In the genomic region with DNA sequence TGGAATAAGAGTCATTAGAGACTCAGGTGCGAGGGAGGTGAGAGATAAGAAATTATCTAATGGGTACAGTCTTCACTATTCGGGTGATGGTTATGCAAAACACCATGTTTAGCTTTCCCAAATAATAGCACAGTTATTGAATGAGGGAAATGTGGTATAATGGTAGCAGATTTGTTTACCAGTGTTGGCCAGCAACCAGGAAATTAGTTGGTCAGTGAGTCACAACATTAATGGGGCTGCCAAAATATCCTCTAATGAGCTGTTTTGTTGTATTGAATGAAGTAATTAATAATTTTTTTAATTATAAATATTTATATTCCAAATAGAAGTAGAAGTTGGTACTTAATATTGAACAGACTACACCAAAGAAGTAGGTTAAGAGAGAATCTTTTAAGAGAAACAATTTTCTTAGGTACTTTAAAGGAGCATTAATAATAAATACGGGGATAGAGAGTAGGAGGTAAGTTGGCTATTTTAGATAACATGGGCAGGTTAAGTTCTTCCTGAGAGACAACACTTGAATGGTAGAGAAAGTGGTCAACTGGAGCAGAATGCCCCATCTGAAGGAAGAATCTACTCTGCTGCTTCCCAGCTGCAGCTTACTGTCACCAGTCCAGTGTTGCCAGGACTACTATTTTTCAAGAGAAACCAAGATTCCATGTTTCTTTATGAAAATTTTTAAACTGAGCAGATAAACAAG, we compare ENCODE assay signal across 10 cellular contexts.
A peak's percentile ranks its signal among the peaks of the same experiment; 100 is the strongest.
DNase-seq lines count a peak whose midpoint lies in the region; ATAC-seq and TF ChIP-seq lines count a peak whose summit lies in the region.
"Had no signal": no experiment of that assay in that cellular context is flagged by ENCODE, and none has a peak within 500 bp of the region (broad histone marks: within the 10 kb centered on the region; RNA-seq: fewer than 3 reads in every experiment).

No MANE protein-coding gene starts in this region.

- WGBS in lower leg skin, 2 donors: 64 to 72% methylated on average over 3 of the region's 3 CpGs

- H3K4me3 ChIP-seq in H7 (ENCODE audit: insufficient read depth, low read depth, low read length) (no peak overlapping the region), lower leg skin (ENCODE audit: low read depth, poor library complexity, severe bottlenecking) (no peak overlapping the region)

- no peak for TF ChIP-seq POLR2A in lower leg skin (IDR thresholded peaks at IDR 0.05)

- DNase-seq in cerebellum (ENCODE audit: low spot score) (peak; percentile 4), H7 (no peak), retina (no peak), NCI-H524 (lab: John Stamatoyannopoulos, UW) (no peak), lower leg skin (ENCODE audit: low spot score in 2 of 2) (no peak)
- DNase-seq: aorta, naive B cell had no signal

- intact Hi-C loops in lower leg skin (cut with DNase I; ENCODE audit: low total_unique reads): no loop called here

- no peak for TF ChIP-seq CTCF in lower leg skin (IDR thresholded peaks at IDR 0.05)

- H3K36me3 ChIP-seq in H7 (replicated peaks; ENCODE audit: control insufficient read depth, insufficient read depth, low read length): no peaks in the 10 kb centered on the region

- H3K27me3 ChIP-seq in H7 (ENCODE audit: control insufficient read depth, insufficient read depth, low read length): no peaks in the 10 kb centered on the region

- ATAC-seq in GM18861 (IDR thresholded peaks at IDR 0.05; ENCODE audit: unreplicated experiment) (peak; percentile 28), GM21529 (IDR thresholded peaks at IDR 0.05; ENCODE audit: unreplicated experiment) (peak; percentile 38), HG03103 (IDR thresholded peaks at IDR 0.05; ENCODE audit: low read depth, unreplicated experiment) (peak; percentile 34)
